ENCODE assay signal across 8 cellular contexts in the genomic region with DNA sequence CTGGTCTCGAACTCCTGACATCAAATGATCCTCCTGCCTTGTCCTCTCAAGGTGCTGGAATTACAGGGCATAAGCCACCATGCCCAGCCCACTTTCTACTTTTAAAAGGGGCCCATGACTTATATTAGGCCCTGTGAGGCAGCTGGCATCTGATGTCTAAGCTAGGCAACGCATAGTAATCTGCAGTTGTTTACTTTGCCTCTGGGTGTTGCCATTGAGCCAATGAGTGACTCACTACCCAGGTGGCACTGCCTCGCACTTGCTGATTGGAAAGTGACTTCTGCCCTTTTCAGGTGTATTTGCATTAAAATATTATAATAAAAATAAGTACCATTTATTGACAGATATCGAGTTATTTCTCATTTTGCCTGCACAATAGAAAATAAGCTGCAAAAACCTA.
DNase-seq lines count a peak whose midpoint lies in the region; ATAC-seq and TF ChIP-seq lines count a peak whose summit lies in the region.

No MANE protein-coding gene starts in this region.

- H3K4me3 ChIP-seq in dorsolateral prefrontal cortex (no peak overlapping the region), tibial artery (no peak overlapping the region)

- peak; percentile 48 to 79 for ATAC-seq in activated T-cell treated with anti-CD3 and anti-CD28 coated beads, Interleukin-2, amount 50 U/mL, for 4 hours
- peak; percentile 59 for ATAC-seq in HG03354 (IDR thresholded peaks at IDR 0.05; ENCODE audit: poor library complexity, severe bottlenecking, unreplicated experiment)
- peak; percentile 98 for ATAC-seq in left colon
- ATAC-seq in GM19463 (IDR thresholded peaks at IDR 0.05; ENCODE audit: unreplicated experiment), result no peak

- TF ChIP-seq CTCF in dorsolateral prefrontal cortex (IDR thresholded peaks at IDR 0.05 in 54 of 56, conservative IDR thresholded peaks at IDR 0.05 in 2 of 56; ENCODE audit: low read depth in 1 of 56, partially characterized antibody in 56 of 56), result no peak
- TF ChIP-seq CTCF in tibial artery (IDR thresholded peaks at IDR 0.05), result no peak

- H3K27me3 Mint-ChIP-seq in activated T-cell treated with anti-CD3 and anti-CD28 coated beads, Interleukin-2, amount 50 U/mL, for 4 hours (ENCODE audit: low read depth), result no peaks in the 10 kb centered on the region

- no peaks in the 10 kb centered on the region for H3K9me3 Mint-ChIP-seq in activated T-cell treated with anti-CD3 and anti-CD28 coated beads, Interleukin-2, amount 50 U/mL, for 4 hours

- H3K27me3 ChIP-seq in dorsolateral prefrontal cortex, result peaks cover 0 to 4% (median 0%) of the 10 kb centered on the region in 45 donors
- H3K27me3 ChIP-seq in tibial artery, result no peaks in the 10 kb centered on the region

- H3K4me3 Mint-ChIP-seq in activated T-cell treated with anti-CD3 and anti-CD28 coated beads, Interleukin-2, amount 50 U/mL, for 4 hours, result no peak overlapping the region

- H3K27ac ChIP-seq in dorsolateral prefrontal cortex (no peak overlapping the region), tibial artery (no peak overlapping the region)

- H3K4me1 Mint-ChIP-seq in activated T-cell treated with anti-CD3 and anti-CD28 coated beads, Interleukin-2, amount 50 U/mL, for 4 hours (ENCODE audit: low read depth), result peaks cover 8% of the 10 kb centered on the region

- H3K36me3 ChIP-seq in tibial artery, result no peaks in the 10 kb centered on the region

- H3K4me1 ChIP-seq in tibial artery, result no peaks in the 10 kb centered on the region

- no peaks in the 10 kb centered on the region for H3K36me3 Mint-ChIP-seq in activated T-cell treated with anti-CD3 and anti-CD28 coated beads, Interleukin-2, amount 50 U/mL, for 4 hours (ENCODE audit: insufficient read depth)

- no peak for DNase-seq in activated T-cell treated with anti-CD3 and anti-CD28 coated beads, Interleukin-2, amount 50 U/mL, for 4 hours
- no peak for DNase-seq in activated T-cell treated with anti-CD3 and anti-CD28 coated beads for 4 hours
- DNase-seq in T follicular helper cell (ENCODE audit: low read depth), result peak; percentile 5
- peak; percentile 26 to 29 for DNase-seq in left colon
- no peak for DNase-seq in dorsolateral prefrontal cortex
- DNase-seq in tibial artery, result no peak

- no peaks in the 10 kb centered on the region for H3K9me3 ChIP-seq in tibial artery

- intact Hi-C loops in left colon (cut with DNase I, micrococcal nuclease) (no loop called here), dorsolateral prefrontal cortex (cut with DNase I) (no loop called here), tibial artery (cut with DNase I; ENCODE audit: low total_unique reads) (no loop called here)

Comparison
In these comparisons a context has a peak if more than half of its experiments do, and no peak if none do; other contexts are left out.
1. DNase-seq: peak in T follicular helper cell (single experiment) and left colon (2 of 2); none in activated T-cell treated with anti-CD3 and anti-CD28 coated beads, Interleukin-2, amount 50 U/mL, for 4 hours (single experiment), activated T-cell treated with anti-CD3 and anti-CD28 coated beads for 4 hours (single experiment), dorsolateral prefrontal cortex (0 of 10) and tibial artery (0 of 2).